Comparison of ENCODE assay signal across 16 cellular contexts in genomic region chrX:130625381-130625780, GRCh38.
"Had no signal": no experiment of that assay in that cellular context is flagged by ENCODE, and none has a peak within 500 bp of the region (broad histone marks: within the 10 kb centered on the region; RNA-seq: fewer than 3 reads in every experiment).

No MANE protein-coding gene starts in this region.

- H3K27ac Mint-ChIP-seq: activated B cell treated with CpG ODN at 0.5 μM for 24 hours; activated CD4-positive, alpha-beta T cell treated with anti-CD3 and anti-CD28 coated beads, Interleukin-2, amount 10 ng/mL, durations not matched to agents 24 days and 14 days; activated naive CD4-positive, alpha-beta T cell treated with anti-CD3 and anti-CD28 coated beads for 36 hours; activated T-helper 17 cell treated with anti-CD3 and anti-CD28 coated beads, Interleukin-2, amount 50 U/mL, for 72 hours; dendritic cell treated with granulocyte-macrophage colony-stimulating factor and Interleukin-4, amounts not matched to agents 40 ng/mL and 50 ng/mL, for 4 days; effector memory CD8-positive, alpha-beta T cell; naive thymus-derived CD4-positive, alpha-beta T cell had no signal

- H3K27ac ChIP-seq: brain microvascular endothelial cell, epithelial cell of prostate, gastrocnemius medialis had no signal

- H3K9me3 Mint-ChIP-seq: activated B cell treated with CpG ODN at 0.5 μM for 24 hours; activated CD4-positive, alpha-beta T cell treated with anti-CD3 and anti-CD28 coated beads, Interleukin-2, amount 10 ng/mL, durations not matched to agents 24 days and 14 days; activated naive CD4-positive, alpha-beta T cell treated with anti-CD3 and anti-CD28 coated beads for 36 hours; activated T-helper 17 cell treated with anti-CD3 and anti-CD28 coated beads, Interleukin-2, amount 50 U/mL, for 72 hours; dendritic cell treated with granulocyte-macrophage colony-stimulating factor and Interleukin-4, amounts not matched to agents 40 ng/mL and 50 ng/mL, for 4 days; effector memory CD8-positive, alpha-beta T cell; naive thymus-derived CD4-positive, alpha-beta T cell had no signal

- DNase-seq: activated B cell treated with CpG ODN at 0.5 μM for 24 hours; activated CD4-positive, alpha-beta T cell treated with anti-CD3 and anti-CD28 coated beads, Interleukin-2, amount 10 ng/mL, durations not matched to agents 24 days and 14 days; activated naive CD4-positive, alpha-beta T cell treated with anti-CD3 and anti-CD28 coated beads for 36 hours; brain microvascular endothelial cell; cerebellar nuclear complex; effector memory CD8-positive, alpha-beta T cell; gastrocnemius medialis; kidney; naive thymus-derived CD4-positive, alpha-beta T cell; stimulated activated CD4-positive, alpha-beta T cell treated with anti-CD3 and anti-CD28 coated beads, Interleukin-4, amount 100 ng/mL, for 1 hour; stimulated activated CD8-positive, alpha-beta memory T cell treated with anti-CD3 and anti-CD28 coated beads, Interleukin-4, amount 100 ng/mL, for 48 hours; stimulated activated naive CD8-positive, alpha-beta T cell treated with anti-CD3 and anti-CD28 coated beads, Interleukin-15, Interleukin-2, amounts not matched to agents 100 U/mL and 50 U/mL, for 24 hours had no signal

- FAIRE-seq: kidney had no signal

- H3K36me3 ChIP-seq: brain microvascular endothelial cell, gastrocnemius medialis had no signal

- H3K27me3 Mint-ChIP-seq: activated B cell treated with CpG ODN at 0.5 μM for 24 hours; activated CD4-positive, alpha-beta T cell treated with anti-CD3 and anti-CD28 coated beads, Interleukin-2, amount 10 ng/mL, durations not matched to agents 24 days and 14 days; activated T-helper 17 cell treated with anti-CD3 and anti-CD28 coated beads, Interleukin-2, amount 50 U/mL, for 72 hours; dendritic cell treated with granulocyte-macrophage colony-stimulating factor and Interleukin-4, amounts not matched to agents 40 ng/mL and 50 ng/mL, for 4 days; effector memory CD8-positive, alpha-beta T cell; naive thymus-derived CD4-positive, alpha-beta T cell had no signal

- H3K27me3 ChIP-seq: brain microvascular endothelial cell, gastrocnemius medialis had no signal

- H3K4me3 Mint-ChIP-seq: activated B cell treated with CpG ODN at 0.5 μM for 24 hours; activated CD4-positive, alpha-beta T cell treated with anti-CD3 and anti-CD28 coated beads, Interleukin-2, amount 10 ng/mL, durations not matched to agents 24 days and 14 days; activated naive CD4-positive, alpha-beta T cell treated with anti-CD3 and anti-CD28 coated beads for 36 hours; activated T-helper 17 cell treated with anti-CD3 and anti-CD28 coated beads, Interleukin-2, amount 50 U/mL, for 72 hours; dendritic cell treated with granulocyte-macrophage colony-stimulating factor and Interleukin-4, amounts not matched to agents 40 ng/mL and 50 ng/mL, for 4 days; effector memory CD8-positive, alpha-beta T cell; naive thymus-derived CD4-positive, alpha-beta T cell had no signal

- H3K4me1 ChIP-seq: gastrocnemius medialis had no signal

- H3K4me3 ChIP-seq: gastrocnemius medialis, lung had no signal

- ATAC-seq: activated T-helper 17 cell treated with anti-CD3 and anti-CD28 coated beads, Interleukin-2, amount 50 U/mL, for 72 hours; effector memory CD8-positive, alpha-beta T cell; gastrocnemius medialis; naive thymus-derived CD4-positive, alpha-beta T cell; stimulated activated naive CD8-positive, alpha-beta T cell treated with anti-CD3 and anti-CD28 coated beads, Interleukin-15, Interleukin-2, amounts not matched to agents 100 U/mL and 50 U/mL, for 24 hours had no signal

- H3K4me1 Mint-ChIP-seq: activated CD4-positive, alpha-beta T cell treated with anti-CD3 and anti-CD28 coated beads, Interleukin-2, amount 10 ng/mL, durations not matched to agents 24 days and 14 days; activated T-helper 17 cell treated with anti-CD3 and anti-CD28 coated beads, Interleukin-2, amount 50 U/mL, for 72 hours; naive thymus-derived CD4-positive, alpha-beta T cell had no signal

- H3K9me3 ChIP-seq: gastrocnemius medialis had no signal
